In the genomic region with DNA sequence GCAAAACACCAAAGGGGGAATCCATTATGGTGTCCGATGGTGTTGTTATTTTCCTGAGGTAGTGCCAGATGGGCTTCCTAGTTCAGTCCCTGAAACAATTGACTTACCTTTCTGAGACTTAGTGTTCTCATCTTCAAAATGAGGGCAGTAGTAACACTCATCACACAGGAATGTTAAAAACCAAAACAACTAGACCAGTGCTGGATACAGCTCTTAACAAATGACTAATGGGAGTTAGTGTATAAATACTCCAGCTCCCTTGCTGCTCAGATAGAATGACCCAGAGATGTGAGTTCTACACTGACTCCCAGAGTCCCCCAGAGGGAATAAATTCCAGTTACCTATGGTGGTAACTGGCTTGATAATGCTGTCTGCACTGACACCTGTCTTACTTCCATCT, we compare ENCODE assay signal across 26 cellular contexts. TPM values are rescaled to one million over a fixed set of nuclear protein-coding genes. Genes with fewer than 3 reads are reported as not detected.
DNase-seq lines count a peak whose midpoint lies in the region; ATAC-seq and TF ChIP-seq lines count a peak whose summit lies in the region.
"Had no signal": no experiment of that assay in that cellular context is flagged by ENCODE, and none has a peak within 500 bp of the region (broad histone marks: within the 10 kb centered on the region; RNA-seq: fewer than 3 reads in every experiment).

No MANE protein-coding gene starts in this region.

- TF ChIP-seq CTCF in HFFc6 (IDR thresholded peaks at IDR 0.05) = no peak

- no peak overlapping the region for H3K27ac Mint-ChIP-seq in HFFc6
- H3K27ac Mint-ChIP-seq: activated naive CD4-positive, alpha-beta T cell treated with anti-CD3 and anti-CD28 coated beads for 36 hours; T-helper 17 cell; type B pancreatic cell had no signal

- no peak for ATAC-seq in GM19023 (IDR thresholded peaks at IDR 0.05; ENCODE audit: unreplicated experiment)
- ATAC-seq in GM21515 (IDR thresholded peaks at IDR 0.05; ENCODE audit: unreplicated experiment) = no peak
- ATAC-seq: T-helper 17 cell had no signal

- no peaks in the 10 kb centered on the region for H3K36me3 Mint-ChIP-seq in HFFc6 (ENCODE audit: low read depth)
- H3K36me3 Mint-ChIP-seq: CD4-positive, alpha-beta memory T cell; type B pancreatic cell had no signal

- DNase-seq in EL (peak; percentile 18), HFFc6 (peak; percentile 3), RKO (ENCODE audit: low spot score) (peak; percentile 45), glomerular visceral epithelial cell (ENCODE audit: extremely low spot score) (peak; percentile 1), NCI-H2107 treated with DMSO at 0.1 percent for 48 hours (lab: John Stamatoyannopoulos, UW; ENCODE audit: unreplicated experiment) (no peak)
- DNase-seq in stimulated activated CD4-positive, alpha-beta T cell treated with anti-CD3 and anti-CD28 coated beads, Interleukin-4, amount 100 ng/mL, for 24 hours = no peak
- DNase-seq: activated CD4-positive, alpha-beta T cell treated with anti-CD3 and anti-CD28 coated beads for 4 hours; activated naive CD4-positive, alpha-beta T cell treated with anti-CD3 and anti-CD28 coated beads for 36 hours; activated T-cell treated with anti-CD3 and anti-CD28 coated beads, Interleukin-2, amount 50 U/mL, for 48 hours; CD4-positive, alpha-beta memory T cell; glutamatergic neuron; NCI-H1436; NCI-H524; T-helper 17 cell had no signal

- no peaks in the 10 kb centered on the region; the same call in 1 of the 2 replicates for H3K27me3 Mint-ChIP-seq in HFFc6 (ENCODE audit: insufficient read depth)
- H3K27me3 Mint-ChIP-seq: type B pancreatic cell had no signal

- no peaks in the 10 kb centered on the region for H3K4me1 Mint-ChIP-seq in HFFc6 (ENCODE audit: low read depth)
- H3K4me1 Mint-ChIP-seq: CD4-positive, alpha-beta memory T cell; neural crest cell; T-helper 17 cell had no signal

- no peak overlapping the region for H3K4me3 Mint-ChIP-seq in HFFc6
- H3K4me3 Mint-ChIP-seq: activated naive CD4-positive, alpha-beta T cell treated with anti-CD3 and anti-CD28 coated beads for 36 hours; CD4-positive, alpha-beta memory T cell; neural crest cell; T-helper 17 cell; type B pancreatic cell had no signal

- peaks cover 28% of the 10 kb centered on the region for H3K9me3 Mint-ChIP-seq in HFFc6
- H3K9me3 Mint-ChIP-seq: activated naive CD4-positive, alpha-beta T cell treated with anti-CD3 and anti-CD28 coated beads for 36 hours had no signal

RNA-seq across cellular contexts. Expression of a gene that starts 49.9 kb away (rescaled TPM):
- not detected for total RNA-seq in HFFc6 (2021; fragmentation: NEBNext Ultra II Directional; extraction: Animal tissue kit (Norgen Biotek cat#: 25700))
- total RNA-seq: activated CD8-positive, alpha-beta memory T cell treated with anti-CD3 and anti-CD28 coated beads for 36 hours; activated naive CD4-positive, alpha-beta T cell treated with anti-CD3 and anti-CD28 coated beads for 36 hours; cardiac septum; CD4-positive, alpha-beta memory T cell; dermis microvascular lymphatic vessel endothelial cell; H1; kidney epithelial cell; lung microvascular endothelial cell; neural crest cell; posterior vena cava; subcutaneous adipose tissue; T-helper 17 cell had no signal

RNA-seq across cellular contexts. Expression of a gene that starts 59.0 kb away (rescaled TPM):
- total RNA-seq in HFFc6 (2021; fragmentation: NEBNext Ultra II Directional; extraction: Animal tissue kit (Norgen Biotek cat#: 25700)) = not detected
- total RNA-seq: activated CD8-positive, alpha-beta memory T cell treated with anti-CD3 and anti-CD28 coated beads for 36 hours; activated naive CD4-positive, alpha-beta T cell treated with anti-CD3 and anti-CD28 coated beads for 36 hours; cardiac septum; CD4-positive, alpha-beta memory T cell; dermis microvascular lymphatic vessel endothelial cell; H1; kidney epithelial cell; lung microvascular endothelial cell; neural crest cell; posterior vena cava; subcutaneous adipose tissue; T-helper 17 cell had no signal

Comparison
In these comparisons a context has a peak if more than half of its experiments do, and no peak if none do; other contexts are left out.
1. DNase-seq: peak in EL (single experiment), HFFc6 (single experiment), RKO (single experiment) and glomerular visceral epithelial cell (single experiment); none in stimulated activated CD4-positive, alpha-beta T cell treated with anti-CD3 and anti-CD28 coated beads, Interleukin-4, amount 100 ng/mL, for 24 hours (single experiment) and NCI-H2107 treated with DMSO at 0.1 percent for 48 hours (single experiment).